8 cellular contexts compared by ENCODE assay signal in genomic region chr11:61332823-61333637, GRCh38.
DNase-seq lines count a peak whose midpoint lies in the region; ATAC-seq and FAIRE-seq lines count a peak whose summit lies in the region.

DDB1 (minus strand) TSS chr11:61333105; CDS start chr11:61332968, 137 bp downstream.
A gene with protein sequence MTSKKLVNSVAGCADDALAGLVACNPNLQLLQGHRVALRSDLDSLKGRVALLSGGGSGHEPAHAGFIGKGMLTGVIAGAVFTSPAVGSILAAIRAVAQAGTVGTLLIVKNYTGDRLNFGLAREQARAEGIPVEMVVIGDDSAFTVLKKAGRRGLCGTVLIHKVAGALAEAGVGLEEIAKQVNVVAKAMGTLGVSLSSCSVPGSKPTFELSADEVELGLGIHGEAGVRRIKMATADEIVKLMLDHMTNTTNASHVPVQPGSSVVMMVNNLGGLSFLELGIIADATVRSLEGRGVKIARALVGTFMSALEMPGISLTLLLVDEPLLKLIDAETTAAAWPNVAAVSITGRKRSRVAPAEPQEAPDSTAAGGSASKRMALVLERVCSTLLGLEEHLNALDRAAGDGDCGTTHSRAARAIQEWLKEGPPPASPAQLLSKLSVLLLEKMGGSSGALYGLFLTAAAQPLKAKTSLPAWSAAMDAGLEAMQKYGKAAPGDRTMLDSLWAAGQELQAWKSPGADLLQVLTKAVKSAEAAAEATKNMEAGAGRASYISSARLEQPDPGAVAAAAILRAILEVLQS (plus strand): TSS chr11:61333228. CDS start chr11:61334729, 1,501 bp downstream.

- H3K27me3 ChIP-seq in effector memory CD4-positive, alpha-beta T cell (replicated peaks; ENCODE audit: control insufficient read depth, insufficient read depth, low read length, poor library complexity, severe bottlenecking): no peaks in the 10 kb centered on the region

- peak within 1 kb of the TSS; percentile 92 for H3K4me3 ChIP-seq in effector memory CD4-positive, alpha-beta T cell (ENCODE audit: insufficient read depth, low read depth, low read length, poor library complexity, severe bottlenecking)

- FAIRE-seq in HTR-8/SVneo (lab: Jason Lieb, UNC): no peak

- DNase-seq in COLO668 (lab: John Stamatoyannopoulos, UW; ENCODE audit: unreplicated experiment) (peak; percentile 98), HTR-8/SVneo (ENCODE audit: insufficient read length, low spot score) (peak; percentile 93), NOMO-1 treated with DMSO at 0.1 percent for 48 hours (lab: John Stamatoyannopoulos, UW; ENCODE audit: unreplicated experiment) (peak; percentile 89), medulla oblongata (ENCODE audit: extremely low spot score) (peak; percentile 93)
- peak; percentile 93 to 94 for DNase-seq in activated CD8-positive, alpha-beta memory T cell treated with anti-CD3 and anti-CD28 coated beads for 4 hours (ENCODE audit: low read depth in 2 of 2)
- peak; percentile 94 to 95 (median 94) for DNase-seq in effector memory CD4-positive, alpha-beta T cell
- peak; percentile 96 to 98 (median 97) for DNase-seq in stimulated activated CD4-positive, alpha-beta T cell treated with anti-CD3 and anti-CD28 coated beads, TNF-alpha, amount 100 ng/mL, for 48 hours (ENCODE audit: low read depth in 3 of 3)

- peaks cover 21% of the 10 kb centered on the region for H3K4me1 ChIP-seq in effector memory CD4-positive, alpha-beta T cell (ENCODE audit: control insufficient read depth, insufficient read depth, low read length, poor library complexity, severe bottlenecking)

- H3K36me3 ChIP-seq in effector memory CD4-positive, alpha-beta T cell (ENCODE audit: control insufficient read depth, insufficient read depth, low read length): peaks cover 14% of the 10 kb centered on the region

- ATAC-seq in GM21367 (IDR thresholded peaks at IDR 0.05; ENCODE audit: unreplicated experiment): peak; percentile 86

- no peaks in the 10 kb centered on the region for H3K9me3 ChIP-seq in effector memory CD4-positive, alpha-beta T cell (ENCODE audit: control insufficient read depth, low read length)

- peak within 1 kb of the TSS; percentile 91 for H3K27ac ChIP-seq in effector memory CD4-positive, alpha-beta T cell (ENCODE audit: insufficient read depth, low read length, poor library complexity, severe bottlenecking)

Comparison
In these comparisons a context has a peak if more than half of its experiments do, and no peak if none do; other contexts are left out.
1. Peak in every context shown above with its lines: DNase-seq, ATAC-seq, H3K4me3 ChIP-seq and H3K27ac ChIP-seq.